14 cellular contexts compared by ENCODE assay signal in genomic region chr1:108852541-108852940, GRCh38. TPM values are rescaled to one million over a fixed set of nuclear protein-coding genes. Genes with fewer than 3 reads are reported as not detected.
DNase-seq lines count a peak whose midpoint lies in the region; ATAC-seq and TF ChIP-seq lines count a peak whose summit lies in the region.
"Had no signal": no experiment of that assay in that cellular context is flagged by ENCODE, and none has a peak within 500 bp of the region (broad histone marks: within the 10 kb centered on the region; RNA-seq: fewer than 3 reads in every experiment).

No MANE protein-coding gene starts in this region.

- peak; percentile 24 for ATAC-seq in gastroesophageal sphincter
- no peak for ATAC-seq in GM21717 (IDR thresholded peaks at IDR 0.05; ENCODE audit: unreplicated experiment)
- ATAC-seq in GM23338: no peak
- ATAC-seq: activated naive CD4-positive, alpha-beta T cell treated with anti-CD3 and anti-CD28 coated beads, Interleukin-2, amount 50 U/mL, for 72 hours; stimulated activated effector memory CD8-positive, alpha-beta T cell treated with anti-CD3 and anti-CD28 coated beads, Interleukin-12 subunit alpha, Interleukin-12 subunit beta, amount 100 ng/mL, for 72 hours had no signal

- H4K20me1 ChIP-seq in BLaER1 (no peaks in the 10 kb centered on the region), GM23338 (replicated peaks; ENCODE audit: insufficient read depth) (no peaks in the 10 kb centered on the region)

- TF ChIP-seq CTCF in gastroesophageal sphincter (IDR thresholded peaks at IDR 0.05) (no peak), osteocyte (IDR thresholded peaks at IDR 0.05) (no peak), GM23338 (conservative IDR thresholded peaks at IDR 0.05; ENCODE audit: low read depth in 2 of 2) (no peak)

- no peak for TF ChIP-seq POLR2A in gastroesophageal sphincter (IDR thresholded peaks at IDR 0.05)

- H3K4me2 ChIP-seq in BLaER1: peak overlapping the region; percentile 73
- H3K4me2 ChIP-seq in GM23338: no peak overlapping the region

- H3K36me3 Mint-ChIP-seq in osteocyte (ENCODE audit: unreplicated experiment) (peaks cover 2% of the 10 kb centered on the region), GM23338 (ENCODE audit: low read depth) (no peaks in the 10 kb centered on the region)
- H3K36me3 Mint-ChIP-seq: activated naive CD4-positive, alpha-beta T cell treated with anti-CD3 and anti-CD28 coated beads, Interleukin-2, amount 50 U/mL, for 72 hours; stimulated activated effector memory CD8-positive, alpha-beta T cell treated with anti-CD3 and anti-CD28 coated beads, Interleukin-12 subunit alpha, Interleukin-12 subunit beta, amount 100 ng/mL, for 72 hours had no signal

- H3K79me2 ChIP-seq in GM23338 (replicated peaks; ENCODE audit: insufficient read depth): no peaks in the 10 kb centered on the region

- H3K4me1 ChIP-seq in BLaER1 (peaks cover 65% of the 10 kb centered on the region), gastroesophageal sphincter (peaks cover 0 to 31% (median 12%) of the 10 kb centered on the region in 3 donors), GM23338 (ENCODE audit: insufficient read depth) (no peaks in the 10 kb centered on the region)

- H3K27me3 Mint-ChIP-seq in osteocyte (ENCODE audit: unreplicated experiment): peaks cover 3% of the 10 kb centered on the region
- peaks cover 2% of the 10 kb centered on the region for H3K27me3 Mint-ChIP-seq in GM23338 (ENCODE audit: insufficient read depth, low read depth, poor library complexity)

- H3K27ac Mint-ChIP-seq in osteocyte (ENCODE audit: unreplicated experiment) (peak overlapping the region; percentile 86), GM23338 (no peak overlapping the region)
- H3K27ac Mint-ChIP-seq: stimulated activated effector memory CD8-positive, alpha-beta T cell treated with anti-CD3 and anti-CD28 coated beads, Interleukin-12 subunit alpha, Interleukin-12 subunit beta, amount 100 ng/mL, for 72 hours; T-helper 1 cell treated with Interleukin-12 subunit alpha and Interleukin-12 subunit beta and Interleukin-4 antibody, amounts not matched to agents 30 μg/mL and 1 μg/mL, for 36 hours had no signal

- DNase-seq in LHCN-M2 (ENCODE audit: low read depth) (peak; percentile 29), osteocyte (ENCODE audit: extremely low spot score, unreplicated experiment) (no peak), GM23338 (ENCODE audit: low spot score) (no peak), H7 (no peak), NCI-H524 (lab: John Stamatoyannopoulos, UW) (no peak)
- DNase-seq: Karpas-422, kidney, NCI-H2107 had no signal

- peak overlapping the region; percentile 79 for H3K27ac ChIP-seq in BLaER1
- peak overlapping the region in 3 of 4 donors; percentile 63 to 70 (median 65) for H3K27ac ChIP-seq in gastroesophageal sphincter
- H3K27ac ChIP-seq in GM23338 (ENCODE audit: low read depth): no peak overlapping the region

- 0 out of 2 replicates have a peak, but pooled peaks cover 4% of the 10 kb centered on the region for H3K9me2 ChIP-seq in GM23338 (ENCODE audit: insufficient read depth)

- 0 to 60% methylated on average over 1 to 4 of the region's 4 CpGs for WGBS in gastroesophageal sphincter (ENCODE audit: low coverage in 1 of 2), 2 donors

- no peak overlapping the region; the same call in 1 of the 2 replicates for H2AFZ ChIP-seq in GM23338

- no peak overlapping the region for H3K4me3 Mint-ChIP-seq in osteocyte (ENCODE audit: unreplicated experiment)
- no peak overlapping the region for H3K4me3 Mint-ChIP-seq in GM23338
- H3K4me3 Mint-ChIP-seq: stimulated activated effector memory CD8-positive, alpha-beta T cell treated with anti-CD3 and anti-CD28 coated beads, Interleukin-12 subunit alpha, Interleukin-12 subunit beta, amount 100 ng/mL, for 72 hours; T-helper 1 cell treated with Interleukin-12 subunit alpha and Interleukin-12 subunit beta and Interleukin-4 antibody, amounts not matched to agents 30 μg/mL and 1 μg/mL, for 36 hours had no signal

- H3K9me3 ChIP-seq in BLaER1: no peaks in the 10 kb centered on the region
- H3K9me3 ChIP-seq in gastroesophageal sphincter: no peaks in the 10 kb centered on the region

- no peak for TF ChIP-seq EP300 in gastroesophageal sphincter (IDR thresholded peaks at IDR 0.05)

- peak overlapping the region; percentile 57 for H3K9ac ChIP-seq in BLaER1

- H3K36me3 ChIP-seq in BLaER1: no peaks in the 10 kb centered on the region
- H3K36me3 ChIP-seq in gastroesophageal sphincter: no peaks in the 10 kb centered on the region
- H3K36me3 ChIP-seq in GM23338 (ENCODE audit: insufficient read depth): no peaks in the 10 kb centered on the region
- H3K36me3 ChIP-seq in H7 (replicated peaks; ENCODE audit: control insufficient read depth, insufficient read depth, low read length): no peaks in the 10 kb centered on the region

- H3K4me3 ChIP-seq in BLaER1: peak overlapping the region; percentile 22; the same call in 1 of the 2 replicates
- no peak overlapping the region for H3K4me3 ChIP-seq in gastroesophageal sphincter
- H3K4me3 ChIP-seq in GM23338: no peak overlapping the region
- no peak overlapping the region for H3K4me3 ChIP-seq in H7 (ENCODE audit: insufficient read depth, low read depth, low read length)

- H3K27me3 ChIP-seq in BLaER1 (no peaks in the 10 kb centered on the region), gastroesophageal sphincter (no peaks in the 10 kb centered on the region), GM23338 (ENCODE audit: insufficient read depth) (no peaks in the 10 kb centered on the region), H7 (ENCODE audit: control insufficient read depth, insufficient read depth, low read length) (no peaks in the 10 kb centered on the region; the same call in 1 of the 2 replicates)

- H3K9me3 Mint-ChIP-seq in osteocyte (ENCODE audit: unreplicated experiment) (no peaks in the 10 kb centered on the region), GM23338 (no peaks in the 10 kb centered on the region; the same call in 2 of the 3 replicates)
- H3K9me3 Mint-ChIP-seq: activated naive CD4-positive, alpha-beta T cell treated with anti-CD3 and anti-CD28 coated beads, Interleukin-2, amount 50 U/mL, for 72 hours; stimulated activated effector memory CD8-positive, alpha-beta T cell treated with anti-CD3 and anti-CD28 coated beads, Interleukin-12 subunit alpha, Interleukin-12 subunit beta, amount 100 ng/mL, for 72 hours; T-helper 1 cell treated with Interleukin-12 subunit alpha and Interleukin-12 subunit beta and Interleukin-4 antibody, amounts not matched to agents 30 μg/mL and 1 μg/mL, for 36 hours had no signal

- H3F3A ChIP-seq in GM23338 (replicated peaks; ENCODE audit: low read depth): no peaks in the 10 kb centered on the region

- H3K4me1 Mint-ChIP-seq in osteocyte (ENCODE audit: unreplicated experiment) (peaks cover 28% of the 10 kb centered on the region), GM23338 (peaks cover 7% of the 10 kb centered on the region)

RNA-seq across cellular contexts. Expression of gene AKNAD1, which starts 4.4 kb away (rescaled TPM):
- total RNA-seq in LHCN-M2 (2014; rRNA removed) (0.58 and 2.7 TPM in 2 replicates), gastroesophageal sphincter (1 to 10 TPM in 2 of 4 donors, under 1 TPM in 2; 0.27 to 2.5 (median 1.1) TPM), osteocyte (0.70 and 1.1 TPM in 2 replicates)
- 1.5 TPM for polyA plus RNA-seq in LHCN-M2 (2012)
- not detected in 2 replicates for total RNA-seq in GM23338 (2014; rRNA removed; shearing (Covaris generic))
- not detected in 2 replicates for polyA plus RNA-seq in GM23338 (2016; fragmentation: Nextera tagmentation; extraction: Ambion mirVana)
- total RNA-seq in H7 (2014; rRNA removed; shearing (Covaris generic)): not detected in 2 replicates
- total RNA-seq: activated naive CD4-positive, alpha-beta T cell treated with anti-CD3 and anti-CD28 coated beads, Interleukin-2, amount 50 U/mL, for 72 hours; kidney had no signal

RNA-seq across cellular contexts. Expression of gene GPSM2, which starts 24.2 kb away (rescaled TPM):
- total RNA-seq in LHCN-M2 (2014; rRNA removed): 89.8 and 107 TPM in 2 replicates
- polyA plus RNA-seq in LHCN-M2 (2012): 20.3 TPM
- total RNA-seq in gastroesophageal sphincter: 100 to 1,000 TPM in 1 of 4 donors, 10 to 100 TPM in 3; 39.4 to 106 (median 99.2) TPM
- total RNA-seq in osteocyte: 37.1 and 40.9 TPM in 2 replicates
- total RNA-seq in GM23338 (2014; rRNA removed; shearing (Covaris generic)): 11.2 and 14.1 TPM in 2 replicates
- polyA plus RNA-seq in GM23338 (2016; fragmentation: Nextera tagmentation; extraction: Ambion mirVana): 5.5 and 9.8 TPM in 2 replicates
- 31.2 and 34.5 TPM in 2 replicates for total RNA-seq in H7 (2014; rRNA removed; shearing (Covaris generic))
